24 cellular contexts compared by ENCODE assay signal in the genomic region with DNA sequence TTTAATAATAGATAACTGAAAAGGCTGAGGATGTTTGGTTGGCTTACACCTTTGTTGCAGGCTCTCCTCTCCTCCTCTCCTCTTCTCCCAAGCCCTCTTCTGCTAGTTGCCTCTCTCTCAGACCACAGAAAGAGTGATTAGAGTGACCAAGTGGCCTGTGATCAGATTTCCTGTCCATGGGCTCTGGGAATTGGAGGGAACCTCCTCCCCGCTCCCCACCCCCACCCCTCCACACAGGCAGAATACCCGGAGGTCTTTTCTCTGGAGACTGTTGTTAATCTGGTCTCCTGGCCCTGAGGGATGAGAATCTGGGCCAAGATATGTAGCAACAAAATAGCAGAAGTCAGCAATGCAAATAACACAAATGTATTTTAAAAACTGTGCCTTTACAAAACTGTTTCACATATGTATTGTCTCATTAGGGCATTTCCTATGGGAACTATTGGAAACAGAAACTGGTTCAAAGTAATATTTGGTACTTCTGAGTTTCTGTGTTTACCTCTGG.
"Had no signal": no experiment of that assay in that cellular context is flagged by ENCODE, and none has a peak within 500 bp of the region (broad histone marks: within the 10 kb centered on the region; RNA-seq: fewer than 3 reads in every experiment).

No MANE protein-coding gene starts in this region.

- H3K27ac ChIP-seq: adrenal gland, ascending aorta, brain microvascular endothelial cell, esophagus muscularis mucosa, heart left ventricle, uterus had no signal

- H3K36me3 ChIP-seq: adrenal gland, ascending aorta, brain microvascular endothelial cell, esophagus muscularis mucosa, heart left ventricle, uterus had no signal

- H3K4me3 ChIP-seq: adrenal gland, ascending aorta, esophagus muscularis mucosa, heart left ventricle, mucosa of descending colon, uterus had no signal

- DNase-seq: activated gamma-delta T cell treated with Interleukin-2 at 50 U/mL for 16 hours; activated T-cell treated with anti-CD3 and anti-CD28 coated beads, Interleukin-2, amount 50 U/mL, for 1 hour; adrenal gland; brain microvascular endothelial cell; central memory CD4-positive, alpha-beta T cell; effector memory CD8-positive, alpha-beta T cell; heart left ventricle; immature natural killer cell; kidney glomerular epithelial cell; left ventricle myocardium superior; mucosa of descending colon; small intestine; stimulated activated CD4-positive, alpha-beta T cell treated with anti-CD3 and anti-CD28 coated beads, Interleukin-2, amount 100 ng/mL, for 48 hours; stimulated activated CD8-positive, alpha-beta memory T cell treated with anti-CD3 and anti-CD28 coated beads, Interleukin-4, amount 100 ng/mL, for 48 hours; stimulated activated naive B cell treated with anti-CD40 and anti-IgM and Interleukin-4, amounts not matched to agents 10 μg/mL and 1 μg/mL and 100 μg/mL, for 72 hours; T1000; trophoblast cell; uterus had no signal

- H3K4me3 Mint-ChIP-seq: effector memory CD8-positive, alpha-beta T cell; immature natural killer cell; neural crest cell; stimulated activated naive B cell treated with anti-CD40 and anti-IgM and Interleukin-4, amounts not matched to agents 10 μg/mL and 1 μg/mL and 100 μg/mL, for 72 hours; T-helper 1 cell treated with Interleukin-12 subunit alpha and Interleukin-12 subunit beta and Interleukin-4 antibody, amounts not matched to agents 30 μg/mL and 1 μg/mL, for 36 hours; WTC11 had no signal

- H3K9me3 ChIP-seq: adrenal gland, ascending aorta, esophagus muscularis mucosa, heart left ventricle, mucosa of descending colon, uterus had no signal

- H3K4me1 Mint-ChIP-seq: immature natural killer cell; stimulated activated naive B cell treated with anti-CD40 and anti-IgM and Interleukin-4, amounts not matched to agents 10 μg/mL and 1 μg/mL and 100 μg/mL, for 72 hours; WTC11 had no signal

- H3K36me3 Mint-ChIP-seq: activated naive CD4-positive, alpha-beta T cell treated with anti-CD3 and anti-CD28 coated beads, Interleukin-2, amount 50 U/mL, for 72 hours; immature natural killer cell; stimulated activated naive B cell treated with anti-CD40 and anti-IgM and Interleukin-4, amounts not matched to agents 10 μg/mL and 1 μg/mL and 100 μg/mL, for 72 hours; WTC11 had no signal

- H3K27me3 Mint-ChIP-seq: effector memory CD8-positive, alpha-beta T cell; stimulated activated naive B cell treated with anti-CD40 and anti-IgM and Interleukin-4, amounts not matched to agents 10 μg/mL and 1 μg/mL and 100 μg/mL, for 72 hours had no signal

- H3K27me3 ChIP-seq: adrenal gland, ascending aorta, brain microvascular endothelial cell, esophagus muscularis mucosa, heart left ventricle, uterus had no signal

- H3K9me3 Mint-ChIP-seq: activated naive CD4-positive, alpha-beta T cell treated with anti-CD3 and anti-CD28 coated beads, Interleukin-2, amount 50 U/mL, for 72 hours; neural crest cell; stimulated activated naive B cell treated with anti-CD40 and anti-IgM and Interleukin-4, amounts not matched to agents 10 μg/mL and 1 μg/mL and 100 μg/mL, for 72 hours; T-helper 1 cell treated with Interleukin-12 subunit alpha and Interleukin-12 subunit beta and Interleukin-4 antibody, amounts not matched to agents 30 μg/mL and 1 μg/mL, for 36 hours; WTC11 had no signal

- H3K27ac Mint-ChIP-seq: activated naive CD4-positive, alpha-beta T cell treated with anti-CD3 and anti-CD28 coated beads, Interleukin-2, amount 50 U/mL, for 72 hours; effector memory CD8-positive, alpha-beta T cell; immature natural killer cell; stimulated activated naive B cell treated with anti-CD40 and anti-IgM and Interleukin-4, amounts not matched to agents 10 μg/mL and 1 μg/mL and 100 μg/mL, for 72 hours; T-helper 1 cell treated with Interleukin-12 subunit alpha and Interleukin-12 subunit beta and Interleukin-4 antibody, amounts not matched to agents 30 μg/mL and 1 μg/mL, for 36 hours; WTC11 had no signal

- H3K4me1 ChIP-seq: adrenal gland, ascending aorta, esophagus muscularis mucosa, uterus had no signal
